In genomic region chrX:153818571-153819397, GRCh38 we compare ENCODE assay signal across 8 cellular contexts. TPM values are rescaled to one million over a fixed set of nuclear protein-coding genes. Genes with fewer than 3 reads are reported as not detected.
DNase-seq lines count a peak whose midpoint lies in the region; ATAC-seq and TF ChIP-seq lines count a peak whose summit lies in the region.

No MANE protein-coding gene starts in this region.

- ATAC-seq in CD8-positive, alpha-beta T cell = peak; percentile 72
- peak; percentile 84 to 89 for ATAC-seq in natural killer cell treated with Interleukin-12 subunit alpha and Interleukin-12 subunit beta and Interleukin-15 and Interleukin-18, amount 100 ng/mL, for 72 hours
- ATAC-seq in HG03442 (IDR thresholded peaks at IDR 0.05; ENCODE audit: unreplicated experiment) = no peak

- H3K4me1 Mint-ChIP-seq in CD8-positive, alpha-beta T cell (ENCODE audit: low read depth) = peaks cover 50% of the 10 kb centered on the region
- peaks cover 44% of the 10 kb centered on the region for H3K4me1 Mint-ChIP-seq in activated CD4-positive, alpha-beta memory T cell treated with anti-CD3 and anti-CD28 coated beads for 36 hours (ENCODE audit: low read depth)
- H3K4me1 Mint-ChIP-seq in endothelial cell (ENCODE audit: unreplicated experiment) = peaks cover 13% of the 10 kb centered on the region
- peaks cover 33 to 47% of the 10 kb centered on the region in 2 donors for H3K4me1 Mint-ChIP-seq in natural killer cell treated with Interleukin-12 subunit alpha and Interleukin-12 subunit beta and Interleukin-15 and Interleukin-18, amount 100 ng/mL, for 72 hours (ENCODE audit: low read depth in 2 of 2)
- no peaks in the 10 kb centered on the region for H3K4me1 Mint-ChIP-seq in type B pancreatic cell (ENCODE audit: unreplicated experiment)

- H3K4me3 ChIP-seq in CD8-positive, alpha-beta T cell (ENCODE audit: low read depth, low read length) = peak overlapping the region; percentile 27

- no peaks in the 10 kb centered on the region for H3K27me3 Mint-ChIP-seq in CD8-positive, alpha-beta T cell (ENCODE audit: low read depth)
- no peaks in the 10 kb centered on the region for H3K27me3 Mint-ChIP-seq in activated CD4-positive, alpha-beta memory T cell treated with anti-CD3 and anti-CD28 coated beads for 36 hours
- no peaks in the 10 kb centered on the region for H3K27me3 Mint-ChIP-seq in endothelial cell (ENCODE audit: unreplicated experiment)
- peaks cover 0 to 4% of the 10 kb centered on the region in 2 donors for H3K27me3 Mint-ChIP-seq in natural killer cell treated with Interleukin-12 subunit alpha and Interleukin-12 subunit beta and Interleukin-15 and Interleukin-18, amount 100 ng/mL, for 72 hours
- H3K27me3 Mint-ChIP-seq in type B pancreatic cell = no peaks in the 10 kb centered on the region

- H3K36me3 ChIP-seq in CD8-positive, alpha-beta T cell (ENCODE audit: insufficient read depth, low read length) = no peaks in the 10 kb centered on the region

- intact Hi-C loops in CD8-positive, alpha-beta T cell (cut with DNase I, micrococcal nuclease) = no loop called here
- intact Hi-C loops in activated CD4-positive, alpha-beta memory T cell treated with anti-CD3 and anti-CD28 coated beads for 36 hours (cut with micrococcal nuclease) = no loop called here

- no peaks in the 10 kb centered on the region for H3K9me3 Mint-ChIP-seq in CD8-positive, alpha-beta T cell
- H3K9me3 Mint-ChIP-seq in activated CD4-positive, alpha-beta memory T cell treated with anti-CD3 and anti-CD28 coated beads for 36 hours = no peaks in the 10 kb centered on the region
- H3K9me3 Mint-ChIP-seq in endothelial cell (ENCODE audit: unreplicated experiment) = no peaks in the 10 kb centered on the region
- H3K9me3 Mint-ChIP-seq in natural killer cell treated with Interleukin-12 subunit alpha and Interleukin-12 subunit beta and Interleukin-15 and Interleukin-18, amount 100 ng/mL, for 72 hours = no peaks in the 10 kb centered on the region
- H3K9me3 Mint-ChIP-seq in type B pancreatic cell = peaks cover 7% of the 10 kb centered on the region

- TF ChIP-seq CTCF in CD8-positive, alpha-beta T cell (IDR thresholded peaks at IDR 0.05) = no peak
- no peak for TF ChIP-seq CTCF in endothelial cell (IDR thresholded peaks at IDR 0.05; ENCODE audit: unreplicated experiment)
- no peak for TF ChIP-seq CTCF in type B pancreatic cell (conservative IDR thresholded peaks at IDR 0.05)

- H3K27ac ChIP-seq in CD8-positive, alpha-beta T cell (ENCODE audit: low read depth, low read length) = no peak overlapping the region

- no peak overlapping the region for H3K27ac Mint-ChIP-seq in CD8-positive, alpha-beta T cell
- H3K27ac Mint-ChIP-seq in activated CD4-positive, alpha-beta memory T cell treated with anti-CD3 and anti-CD28 coated beads for 36 hours = no peak overlapping the region
- H3K27ac Mint-ChIP-seq in endothelial cell (ENCODE audit: unreplicated experiment) = no peak overlapping the region
- no peak overlapping the region for H3K27ac Mint-ChIP-seq in natural killer cell treated with Interleukin-12 subunit alpha and Interleukin-12 subunit beta and Interleukin-15 and Interleukin-18, amount 100 ng/mL, for 72 hours
- peak overlapping the region; percentile 13 for H3K27ac Mint-ChIP-seq in type B pancreatic cell

- POLR2A ChIA-PET in CD8-positive, alpha-beta T cell (lab: Charles Lee) = interaction anchor here (0.7 to 1.0 kb wide), 2 partner anchors 24 to 88 kb away, joined by 4 read pairs; partner anchors contain the start of genes IDH3G and SSR4
- POLR2A ChIA-PET in activated CD4-positive, alpha-beta memory T cell treated with anti-CD3 and anti-CD28 coated beads for 36 hours (lab: Charles Lee) = no interaction called here

- no peaks in the 10 kb centered on the region for H3K9me3 ChIP-seq in CD8-positive, alpha-beta T cell (ENCODE audit: low read length)

- DNase-seq in CD8-positive, alpha-beta T cell = peak; percentile 14 to 70 (median 48)
- DNase-seq in LoVo (ENCODE audit: low spot score) = peak; percentile 38
- peak; percentile 61 for DNase-seq in activated CD4-positive, alpha-beta memory T cell treated with anti-CD3 and anti-CD28 coated beads for 36 hours
- DNase-seq in endothelial cell (ENCODE audit: low spot score) = peak; percentile 65
- DNase-seq in natural killer cell treated with Interleukin-12 subunit alpha and Interleukin-12 subunit beta and Interleukin-15 and Interleukin-18, amount 100 ng/mL, for 72 hours (ENCODE audit: low spot score) = no peak
- peak; percentile 73 for DNase-seq in type B pancreatic cell (ENCODE audit: extremely low spot score, unreplicated experiment)
- DNase-seq in NK-92 (lab: John Stamatoyannopoulos, UW; ENCODE audit: unreplicated experiment) = no peak

- H3K4me3 Mint-ChIP-seq in CD8-positive, alpha-beta T cell = peak overlapping the region; percentile 53
- H3K4me3 Mint-ChIP-seq in activated CD4-positive, alpha-beta memory T cell treated with anti-CD3 and anti-CD28 coated beads for 36 hours = peak overlapping the region; percentile 56
- H3K4me3 Mint-ChIP-seq in endothelial cell (ENCODE audit: unreplicated experiment) (no peak overlapping the region), type B pancreatic cell (peak overlapping the region; percentile 65)
- peak overlapping the region; percentile 42 for H3K4me3 Mint-ChIP-seq in natural killer cell treated with Interleukin-12 subunit alpha and Interleukin-12 subunit beta and Interleukin-15 and Interleukin-18, amount 100 ng/mL, for 72 hours

- no peaks in the 10 kb centered on the region for H3K36me3 Mint-ChIP-seq in CD8-positive, alpha-beta T cell
- H3K36me3 Mint-ChIP-seq in activated CD4-positive, alpha-beta memory T cell treated with anti-CD3 and anti-CD28 coated beads for 36 hours = no peaks in the 10 kb centered on the region
- H3K36me3 Mint-ChIP-seq in endothelial cell (ENCODE audit: low read depth, unreplicated experiment) = no peaks in the 10 kb centered on the region
- no peaks in the 10 kb centered on the region for H3K36me3 Mint-ChIP-seq in natural killer cell treated with Interleukin-12 subunit alpha and Interleukin-12 subunit beta and Interleukin-15 and Interleukin-18, amount 100 ng/mL, for 72 hours
- no peaks in the 10 kb centered on the region for H3K36me3 Mint-ChIP-seq in type B pancreatic cell

- CTCF ChIA-PET in CD8-positive, alpha-beta T cell (lab: Charles Lee) = interaction anchor here (0.9 to 1.3 kb wide), 3 partner anchors 19 to 128 kb away, joined by 3 to 4 read pairs (median 3); no protein-coding TSS in a partner anchor
- CTCF ChIA-PET in activated CD4-positive, alpha-beta memory T cell treated with anti-CD3 and anti-CD28 coated beads for 36 hours (lab: Charles Lee) = interaction anchor here (1.0 kb wide), 1 partner anchor 77 kb away, joined by 3 read pairs; no protein-coding TSS in a partner anchor

- peaks cover 49% of the 10 kb centered on the region for H3K4me1 ChIP-seq in CD8-positive, alpha-beta T cell (ENCODE audit: insufficient read depth, low read length)

- H3K27me3 ChIP-seq in CD8-positive, alpha-beta T cell (ENCODE audit: insufficient read depth, low read length) = no peaks in the 10 kb centered on the region

RNA-seq across cellular contexts. Expression of gene PDZD4, which starts 11.6 kb away (rescaled TPM):
- total RNA-seq in CD8-positive, alpha-beta T cell = 10 to 100 TPM; 10.9 to 11.9 TPM
- 1 to 10 TPM; 4.9 to 5.7 TPM for total RNA-seq in activated CD4-positive, alpha-beta memory T cell treated with anti-CD3 and anti-CD28 coated beads for 36 hours
- total RNA-seq in endothelial cell (ENCODE audit: unreplicated experiment) (2.6 TPM), type B pancreatic cell (ENCODE audit: low replicate concordance) (2.7 and 23.9 TPM in 2 replicates)
- 1 to 10 TPM; 2.2 to 2.7 TPM for total RNA-seq in natural killer cell treated with Interleukin-12 subunit alpha and Interleukin-12 subunit beta and Interleukin-15 and Interleukin-18, amount 100 ng/mL, for 72 hours

RNA-seq across cellular contexts. Expression of gene SSR4, which starts 24.3 kb away (rescaled TPM):
- total RNA-seq in CD8-positive, alpha-beta T cell = 100 to 1,000 TPM; 175 TPM
- 100 to 1,000 TPM; 194 to 203 TPM for total RNA-seq in activated CD4-positive, alpha-beta memory T cell treated with anti-CD3 and anti-CD28 coated beads for 36 hours
- total RNA-seq in endothelial cell (ENCODE audit: unreplicated experiment) = 243 TPM
- 100 to 1,000 TPM; 266 to 306 TPM for total RNA-seq in natural killer cell treated with Interleukin-12 subunit alpha and Interleukin-12 subunit beta and Interleukin-15 and Interleukin-18, amount 100 ng/mL, for 72 hours
- total RNA-seq in type B pancreatic cell (ENCODE audit: low replicate concordance) = 271 and 390 TPM in 2 replicates

RNA-seq across cellular contexts. Expression of gene IDH3G, which starts 24.6 kb away (rescaled TPM):
- total RNA-seq in CD8-positive, alpha-beta T cell = 10 to 100 TPM; 55.8 to 56.5 TPM
- 10 to 100 TPM; 45.9 to 51.5 TPM for total RNA-seq in activated CD4-positive, alpha-beta memory T cell treated with anti-CD3 and anti-CD28 coated beads for 36 hours
- total RNA-seq in endothelial cell (ENCODE audit: unreplicated experiment) (43.3 TPM), type B pancreatic cell (ENCODE audit: low replicate concordance) (42.9 and 50.0 TPM in 2 replicates)
- 10 to 100 TPM; 62.5 to 74.1 TPM for total RNA-seq in natural killer cell treated with Interleukin-12 subunit alpha and Interleukin-12 subunit beta and Interleukin-15 and Interleukin-18, amount 100 ng/mL, for 72 hours

RNA-seq across cellular contexts. Expression of gene SRPK3, which starts 37.9 kb away (rescaled TPM):
- total RNA-seq in CD8-positive, alpha-beta T cell = not detected
- total RNA-seq in activated CD4-positive, alpha-beta memory T cell treated with anti-CD3 and anti-CD28 coated beads for 36 hours = not detected
- 0.18 TPM for total RNA-seq in endothelial cell (ENCODE audit: unreplicated experiment)
- not detected for total RNA-seq in natural killer cell treated with Interleukin-12 subunit alpha and Interleukin-12 subunit beta and Interleukin-15 and Interleukin-18, amount 100 ng/mL, for 72 hours
- total RNA-seq in type B pancreatic cell (ENCODE audit: low replicate concordance) = not detected in 2 replicates

RNA-seq across cellular contexts. Expression of gene PLXNB3, which starts 54.7 kb away (rescaled TPM):
- total RNA-seq in CD8-positive, alpha-beta T cell = under 1 TPM; 0.35 to 0.50 TPM
- under 1 TPM; 0.29 to 0.69 TPM for total RNA-seq in activated CD4-positive, alpha-beta memory T cell treated with anti-CD3 and anti-CD28 coated beads for 36 hours
- total RNA-seq in endothelial cell (ENCODE audit: unreplicated experiment) (11.2 TPM), type B pancreatic cell (ENCODE audit: low replicate concordance) (1.2 and 1.4 TPM in 2 replicates)
- total RNA-seq in natural killer cell treated with Interleukin-12 subunit alpha and Interleukin-12 subunit beta and Interleukin-15 and Interleukin-18, amount 100 ng/mL, for 72 hours = 1 to 10 TPM in 1 of 2 donors, under 1 TPM in 1; 0.48 to 2.4 TPM

Comparison
In these comparisons a context has a peak if more than half of its experiments do, and no peak if none do; other contexts are left out.
1. DNase-seq: peak in CD8-positive, alpha-beta T cell (7 of 7), LoVo (single experiment), activated CD4-positive, alpha-beta memory T cell treated with anti-CD3 and anti-CD28 coated beads for 36 hours (single experiment), endothelial cell (single experiment) and type B pancreatic cell (single experiment); none in natural killer cell treated with Interleukin-12 subunit alpha and Interleukin-12 subunit beta and Interleukin-15 and Interleukin-18, amount 100 ng/mL, for 72 hours (single experiment) and NK-92 (single experiment).